ENCODE assay signal across 13 cellular contexts in genomic region chr3:165895919-165896318, GRCh38. TPM values are rescaled to one million over a fixed set of nuclear protein-coding genes. Genes with fewer than 3 reads are reported as not detected.
DNase-seq lines count a peak whose midpoint lies in the region; ATAC-seq and TF ChIP-seq lines count a peak whose summit lies in the region.
"Had no signal": no experiment of that assay in that cellular context is flagged by ENCODE, and none has a peak within 500 bp of the region (broad histone marks: within the 10 kb centered on the region; RNA-seq: fewer than 3 reads in every experiment).

No MANE protein-coding gene starts in this region.

- no peak overlapping the region for H4K91ac ChIP-seq in H9 (ENCODE audit: insufficient read length, low read depth, low read length)

- no peak overlapping the region for H3K27ac Mint-ChIP-seq in Caco-2 (ENCODE audit: unreplicated experiment)
- no peak overlapping the region for H3K27ac Mint-ChIP-seq in H9

- H3K79me1 ChIP-seq in H9 (ENCODE audit: insufficient read depth, low read depth, low read length, poor library complexity, severe bottlenecking) = no peaks in the 10 kb centered on the region

- H3K4me3 ChIP-seq in Caco-2 (ENCODE audit: low read depth, low read length) = no peak overlapping the region
- H3K4me3 ChIP-seq in Panc1 (ENCODE audit: low read depth in 2 of 2, low read length in 2 of 2) = no peak overlapping the region
- H3K4me3 ChIP-seq in osteoblast (ENCODE audit: insufficient read depth, low read length) = no peak overlapping the region
- H3K4me3 ChIP-seq: spleen, thoracic aorta had no signal

- no peak overlapping the region for H3T11ph ChIP-seq in H9 (ENCODE audit: low read length)

- no peak overlapping the region for H3K9ac ChIP-seq in H9 (ENCODE audit: extremely low read depth, insufficient read length, low read length)

- no peak overlapping the region for H2AK5ac ChIP-seq in H9 (ENCODE audit: insufficient read length, low read length)

- H3K56ac ChIP-seq in H9 (ENCODE audit: insufficient read length, low read depth, low read length) = no peak overlapping the region

- no peak overlapping the region for H3K14ac ChIP-seq in H9 (ENCODE audit: insufficient read depth, low read length)

- no peak overlapping the region for H3K18ac ChIP-seq in H9 (ENCODE audit: insufficient read length, low read depth, low read length)

- H4K20me1 ChIP-seq in H9 (ENCODE audit: control insufficient read depth, insufficient read depth, insufficient read length) (no peaks in the 10 kb centered on the region), osteoblast (ENCODE audit: insufficient read depth, low read length) (no peaks in the 10 kb centered on the region)

- no TSS peak for BruUV-seq in Caco-2 (replicated peaks; lab: Mats Ljungman, UMichigan)
- no TSS peak for BruUV-seq in Panc1 (replicated peaks; lab: Mats Ljungman, UMichigan)

- no peak overlapping the region for H2AFZ ChIP-seq in H9 (ENCODE audit: low read length)
- H2AFZ ChIP-seq in osteoblast (ENCODE audit: low read length) = no peak overlapping the region

- H2BK12ac ChIP-seq in H9 (ENCODE audit: insufficient read length, low read depth, low read length) = no peak overlapping the region

- no peak overlapping the region for H3K4ac ChIP-seq in H9 (ENCODE audit: low read depth, low read length)

- TF ChIP-seq CTCF in Caco-2 (IDR thresholded peaks at IDR 0.05; ENCODE audit: insufficient read depth in 1 of 2, low read depth in 1 of 2, low read length in 1 of 2, severe bottlenecking in 1 of 2, unreplicated experiment in 1 of 2) (peak; percentile 31 to 35), H9 (conservative IDR thresholded peaks at IDR 0.05) (peak; percentile 78), Panc1 (IDR thresholded peaks at IDR 0.05) (peak; percentile 51), foreskin keratinocyte (conservative IDR thresholded peaks at IDR 0.05) (peak; percentile 52), osteoblast (IDR thresholded peaks at IDR 0.05; ENCODE audit: extremely low read depth, low read depth, low read length) (no peak)

- H3K9me3 ChIP-seq in Caco-2 (no peaks in the 10 kb centered on the region), H9 (ENCODE audit: control insufficient read depth, low read depth, low read length) (no peaks in the 10 kb centered on the region), Panc1 (ENCODE audit: control insufficient read depth, insufficient read depth, low read depth, low read length) (no peaks in the 10 kb centered on the region), osteoblast (ENCODE audit: low read depth, low read length) (peaks cover 4% of the 10 kb centered on the region)
- H3K9me3 ChIP-seq: spleen, thoracic aorta had no signal

- peak; percentile 31 to 41 for DNase-seq in Caco-2
- DNase-seq in H9 = peak; percentile 74
- DNase-seq in Panc1 (ENCODE audit: low read depth, low spot score) = no peak
- DNase-seq in foreskin keratinocyte = peak in 1 of 2 donors; percentile 7
- no peak for DNase-seq in EL
- no peak for DNase-seq in osteoblast (ENCODE audit: insufficient read length, low spot score, missing footprints)
- DNase-seq in NCI-H2107 treated with DMSO at 0.1 percent for 48 hours (lab: John Stamatoyannopoulos, UW; ENCODE audit: unreplicated experiment) = no peak
- DNase-seq: cerebellar nuclear complex, NCI-H2029, spleen had no signal

- POLR2A ChIA-PET in Caco-2 (lab: Charles Lee) (no interaction called here), Panc1 (lab: Charles Lee) (no interaction called here)

- H3K4me2 ChIP-seq in H9 (ENCODE audit: insufficient read depth, insufficient read length, low read length) = no peak overlapping the region
- H3K4me2 ChIP-seq in osteoblast (ENCODE audit: insufficient read depth, low read length) = no peak overlapping the region

- H3K36me3 Mint-ChIP-seq in Caco-2 (ENCODE audit: insufficient read depth, unreplicated experiment) (no peaks in the 10 kb centered on the region), H9 (ENCODE audit: insufficient read depth in 1 of 3, low read depth in 3 of 3) (no peaks in the 10 kb centered on the region)

- H4K8ac ChIP-seq in H9 (replicated peaks; ENCODE audit: insufficient read length, low read depth, low read length) = no peak overlapping the region

- H3K27me3 Mint-ChIP-seq in Caco-2 (ENCODE audit: insufficient read depth, unreplicated experiment) (no peaks in the 10 kb centered on the region), H9 (ENCODE audit: low read depth) (no peaks in the 10 kb centered on the region)

- H3K9me3 Mint-ChIP-seq in Caco-2 (ENCODE audit: unreplicated experiment) (no peaks in the 10 kb centered on the region), H9 (peaks cover 0 to 1% of the 10 kb centered on the region in 2 experiments; a peak in 2 of 5 replicates)

- H3K23me2 ChIP-seq in H9 (ENCODE audit: insufficient read length, low read depth, low read length, poor library complexity, severe bottlenecking) = no peaks in the 10 kb centered on the region

- no peak overlapping the region for H2BK5ac ChIP-seq in H9 (ENCODE audit: insufficient read length, low read length)

- H4K5ac ChIP-seq in H9 (ENCODE audit: insufficient read length, low read depth, low read length) = no peak overlapping the region

- H3K27ac ChIP-seq in H9 (ENCODE audit: insufficient read length, low read depth, low read length) = no peak overlapping the region
- no peak overlapping the region for H3K27ac ChIP-seq in Panc1 (ENCODE audit: low read length)
- H3K27ac ChIP-seq in foreskin keratinocyte = no peak overlapping the region
- H3K27ac ChIP-seq in osteoblast (ENCODE audit: low read depth, low read length) = no peak overlapping the region
- H3K27ac ChIP-seq: spleen, thoracic aorta had no signal

- CTCF ChIA-PET in Caco-2 (lab: Charles Lee) = no interaction called here
- CTCF ChIA-PET in Panc1 (lab: Charles Lee) = no interaction called here

- H3K36me3 ChIP-seq in Caco-2 (ENCODE audit: control insufficient read depth, insufficient read depth, low read length) (no peaks in the 10 kb centered on the region), Panc1 (ENCODE audit: control insufficient read depth, insufficient read depth, low read length) (no peaks in the 10 kb centered on the region), osteoblast (ENCODE audit: insufficient read depth, low read length) (no peaks in the 10 kb centered on the region)
- H3K36me3 ChIP-seq: spleen, thoracic aorta had no signal

- H2BK15ac ChIP-seq in H9 (ENCODE audit: low read depth, low read length) = no peak overlapping the region

- H3K79me2 ChIP-seq in H9 (ENCODE audit: insufficient read depth, low read length) (no peaks in the 10 kb centered on the region), osteoblast (ENCODE audit: insufficient read depth, low read length) (no peaks in the 10 kb centered on the region)

- H3K27me3 ChIP-seq in Caco-2 (replicated peaks; ENCODE audit: control insufficient read depth, insufficient read depth, low read length) (no peaks in the 10 kb centered on the region), H9 (ENCODE audit: insufficient read depth, low read length) (no peaks in the 10 kb centered on the region), Panc1 (ENCODE audit: control insufficient read depth, insufficient read depth, low read length) (no peaks in the 10 kb centered on the region), foreskin keratinocyte (no peaks in the 10 kb centered on the region), osteoblast (ENCODE audit: insufficient read depth, low read length) (no peaks in the 10 kb centered on the region)
- H3K27me3 ChIP-seq: spleen had no signal

- H2BK20ac ChIP-seq in H9 (ENCODE audit: low read depth, low read length, poor library complexity, severe bottlenecking) = no peak overlapping the region

- intact Hi-C loops in Caco-2 (cut with micrococcal nuclease; ENCODE audit: unreplicated experiment) = no loop called here
- intact Hi-C loops in Panc1 (cut with micrococcal nuclease; ENCODE audit: unreplicated experiment) = no loop called here

- no peak overlapping the region for H3K23ac ChIP-seq in H9 (ENCODE audit: insufficient read length, low read depth, low read length)

- H3K4me3 Mint-ChIP-seq in Caco-2 (ENCODE audit: unreplicated experiment) (no peak overlapping the region), H9 (no peak overlapping the region)

- in situ Hi-C loops in Panc1 (cut with HindIII; ENCODE audit: low pct_unique_long_range_greater_than_20kb, low sequenced_read_pairs) = no loop called here

- ATAC-seq in Panc1 (no peak), foreskin keratinocyte (peak; percentile 31), HG03469 (IDR thresholded peaks at IDR 0.05; ENCODE audit: unreplicated experiment) (no peak)
- ATAC-seq: left lobe of liver had no signal

- H3K4me1 ChIP-seq in Caco-2 (no peaks in the 10 kb centered on the region), H9 (ENCODE audit: insufficient read depth, low read length) (peaks cover 2% of the 10 kb centered on the region; the same call in 1 of the 2 replicates), Panc1 (ENCODE audit: control insufficient read depth, insufficient read depth, low read length) (no peaks in the 10 kb centered on the region), foreskin keratinocyte (no peaks in the 10 kb centered on the region), osteoblast (ENCODE audit: insufficient read depth, low read length) (no peaks in the 10 kb centered on the region)
- H3K4me1 ChIP-seq: spleen had no signal

- H2BK120ac ChIP-seq in H9 (ENCODE audit: low read depth, low read length, poor library complexity, severe bottlenecking) = no peak overlapping the region

- WGBS in H9 (ENCODE audit: extremely low coverage, insufficient read length, low lambda C conversion rate) = no CpG with 5 or more reads among the region's 5 CpGs

- H3K4me1 Mint-ChIP-seq in Caco-2 (ENCODE audit: low read depth, unreplicated experiment) (no peaks in the 10 kb centered on the region), H9 (peaks cover 15 to 22% of the 10 kb centered on the region in 2 experiments)

RNA-seq across cellular contexts. Expression of gene BCHE, which starts 58.7 kb away (rescaled TPM):
- total RNA-seq in Caco-2 (2022) = not detected in 2 replicates
- 0.79 and 1.4 TPM in 2 replicates for total RNA-seq in H9 (2021)
- 1.5 TPM for total RNA-seq in Panc1 (2021; ENCODE audit: unreplicated experiment)
- polyA plus RNA-seq in Panc1 (2012; ENCODE audit: insufficient read length) = 1.1 TPM
- total RNA-seq in foreskin keratinocyte = 2.8 and 3.7 TPM in 2 replicates
- polyA plus RNA-seq in foreskin keratinocyte = 1.5 and 3.3 TPM in 2 replicates
- total RNA-seq in osteoblast = not detected in 2 replicates

Comparison
In these comparisons a context has a peak if more than half of its experiments do, and no peak if none do; other contexts are left out.
1. DNase-seq: peak in Caco-2 (2 of 2) and H9 (single experiment); none in Panc1 (single experiment), EL (single experiment), osteoblast (single experiment) and NCI-H2107 treated with DMSO at 0.1 percent for 48 hours (single experiment).